Comparison of ENCODE assay signal across 20 cellular contexts in the genomic region with DNA sequence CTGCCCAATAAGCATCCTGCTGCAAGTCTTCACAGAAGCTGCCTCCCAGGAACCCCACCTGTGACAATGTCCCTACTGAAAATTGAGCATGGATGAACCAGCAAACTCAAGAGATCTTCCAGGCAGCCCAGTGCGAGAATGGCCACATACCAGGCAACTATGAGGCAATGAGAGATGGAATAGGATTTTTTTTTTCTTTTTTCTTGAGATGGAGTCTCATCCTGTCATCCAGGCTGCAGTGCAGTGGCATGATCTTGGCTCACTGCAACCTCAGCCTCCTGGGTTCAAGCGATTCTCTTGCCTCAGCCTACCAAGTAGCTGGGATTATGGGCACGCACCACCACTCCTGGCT.
DNase-seq lines count a peak whose midpoint lies in the region; ATAC-seq, FAIRE-seq and TF ChIP-seq lines count a peak whose summit lies in the region.
"Had no signal": no experiment of that assay in that cellular context is flagged by ENCODE, and none has a peak within 500 bp of the region (broad histone marks: within the 10 kb centered on the region; RNA-seq: fewer than 3 reads in every experiment).

No MANE protein-coding gene starts in this region.

- H3K27me3 Mint-ChIP-seq in neural progenitor cell (ENCODE audit: insufficient read depth, low read depth) = peaks cover 2% of the 10 kb centered on the region
- H3K27me3 Mint-ChIP-seq in activated naive CD4-positive, alpha-beta T cell treated with anti-CD3 and anti-CD28 coated beads, Interleukin-2, amount 10 ng/mL, durations not matched to agents 7 days and 5 days = peaks cover 38% of the 10 kb centered on the region
- peaks cover 1% of the 10 kb centered on the region in 2 donors for H3K27me3 Mint-ChIP-seq in CD4-positive, alpha-beta memory T cell

- H3K9me2 ChIP-seq in GM23248 (ENCODE audit: insufficient read depth) = no peaks in the 10 kb centered on the region

- H3K79me2 ChIP-seq in HepG2 (ENCODE audit: insufficient read depth, low read length) (no peaks in the 10 kb centered on the region), GM23248 (ENCODE audit: insufficient read depth) (no peaks in the 10 kb centered on the region), neural progenitor cell (ENCODE audit: low read depth) (no peaks in the 10 kb centered on the region)

- TF ChIP-seq POLR2A in HepG2 (IDR thresholded peaks at IDR 0.05; ENCODE audit: insufficient read depth in 1 of 2, low read depth in 2 of 2, low read length in 2 of 2) = no peak
- TF ChIP-seq POLR2A in right lobe of liver (IDR thresholded peaks at IDR 0.05) = no peak

- H3K27ac ChIP-seq in HepG2 (ENCODE audit: extremely low read length, insufficient read depth, low read length) (no peak overlapping the region), right lobe of liver (no peak overlapping the region), GM23248 (no peak overlapping the region), neural progenitor cell (no peak overlapping the region), tibial artery (no peak overlapping the region)
- H3K27ac ChIP-seq in CD4-positive, alpha-beta memory T cell (ENCODE audit: low read depth, low read length) = no peak overlapping the region
- H3K27ac ChIP-seq: A549 had no signal

- in situ Hi-C loops in HepG2 (cut with HindIII; ENCODE audit: extremely low pct_ligation_motif_present, low pct_unique_long_range_greater_than_20kb) (no loop called here), GM23248 (cut with MboI) (loop anchor here (25.0 kb wide), 1 partner anchor 724 kb away; no protein-coding TSS in a partner anchor)

- no peak overlapping the region for H3K4me3 ChIP-seq in HepG2 (replicated peaks in 1 of 3; ENCODE audit: insufficient read depth in 1 of 3, low read depth in 2 of 3, low read length in 3 of 3)
- H3K4me3 ChIP-seq in right lobe of liver = no peak overlapping the region
- no peak overlapping the region for H3K4me3 ChIP-seq in GM23248
- H3K4me3 ChIP-seq in neural progenitor cell = no peak overlapping the region
- no peak overlapping the region for H3K4me3 ChIP-seq in tibial artery
- no peak overlapping the region for H3K4me3 ChIP-seq in CD4-positive, alpha-beta memory T cell (ENCODE audit: low read length in 2 of 2)
- H3K4me3 ChIP-seq: A549, GM23338 had no signal

- 10% methylated on average over 3 of the region's 3 CpGs for WGBS in HepG2 (ENCODE audit: low lambda C conversion rate)
- WGBS in right lobe of liver (ENCODE audit: insufficient coverage, low coverage, low lambda C conversion rate, missing lambda C conversion rate) = 33% methylated on average over 1 of the region's 3 CpGs
- 71 to 75% methylated on average over 3 of the region's 3 CpGs for WGBS in GM23248 (ENCODE audit: low coverage in 1 of 2, low lambda C conversion rate in 2 of 2, missing lambda C conversion rate in 2 of 2), 2 experiments

- H3K4me3 Mint-ChIP-seq in neural progenitor cell = no peak overlapping the region
- no peak overlapping the region for H3K4me3 Mint-ChIP-seq in activated naive CD4-positive, alpha-beta T cell treated with anti-CD3 and anti-CD28 coated beads, Interleukin-2, amount 10 ng/mL, durations not matched to agents 7 days and 5 days
- no peak overlapping the region for H3K4me3 Mint-ChIP-seq in CD4-positive, alpha-beta memory T cell
- H3K4me3 Mint-ChIP-seq: CD8-positive, alpha-beta T cell; GM23338; H9 had no signal

- TF ChIP-seq RAD21 in HepG2 (CRISPR knock-in tag; IDR thresholded peaks at IDR 0.05) = no peak

- H3K4me1 Mint-ChIP-seq in neural progenitor cell = peaks cover 11% of the 10 kb centered on the region
- peaks cover 10% of the 10 kb centered on the region for H3K4me1 Mint-ChIP-seq in activated naive CD4-positive, alpha-beta T cell treated with anti-CD3 and anti-CD28 coated beads, Interleukin-2, amount 10 ng/mL, durations not matched to agents 7 days and 5 days
- H3K4me1 Mint-ChIP-seq in CD4-positive, alpha-beta memory T cell = peaks cover 0 to 3% (median 0%) of the 10 kb centered on the region in 4 donors
- H3K4me1 Mint-ChIP-seq: GM23338, H9 had no signal

- H3K4me1 ChIP-seq in HepG2 (ENCODE audit: insufficient read depth, low read length) (no peaks in the 10 kb centered on the region), right lobe of liver (no peaks in the 10 kb centered on the region), GM23248 (ENCODE audit: insufficient read depth) (peaks cover 20% of the 10 kb centered on the region), neural progenitor cell (no peaks in the 10 kb centered on the region), tibial artery (peaks cover 0 to 15% (median 10%) of the 10 kb centered on the region in 4 donors)
- H3K4me1 ChIP-seq in CD4-positive, alpha-beta memory T cell (ENCODE audit: insufficient read depth, low read length) = peaks cover 3% of the 10 kb centered on the region
- H3K4me1 ChIP-seq: Caco-2 had no signal

- peaks cover 0 to 20% of the 10 kb centered on the region in 2 experiments; a peak in 3 of 5 replicates for H3K27me3 ChIP-seq in HepG2 (ENCODE audit: control insufficient read depth in 1 of 2, insufficient read depth in 2 of 2, low read length in 2 of 2)
- no peaks in the 10 kb centered on the region for H3K27me3 ChIP-seq in right lobe of liver
- no peaks in the 10 kb centered on the region for H3K27me3 ChIP-seq in GM23248 (replicated peaks; ENCODE audit: insufficient read depth)
- no peaks in the 10 kb centered on the region for H3K27me3 ChIP-seq in neural progenitor cell
- H3K27me3 ChIP-seq in tibial artery = no peaks in the 10 kb centered on the region
- H3K27me3 ChIP-seq in CD4-positive, alpha-beta memory T cell (ENCODE audit: insufficient read depth, low read length) = no peaks in the 10 kb centered on the region

- intact Hi-C loops in HepG2 (cut with micrococcal nuclease; ENCODE audit: unreplicated experiment) = no loop called here
- intact Hi-C loops in right lobe of liver (cut with DNase I) = no loop called here
- intact Hi-C loops in tibial artery (cut with DNase I; ENCODE audit: low total_unique reads) = loop anchor here (2.0 kb wide), 1 partner anchor 350 kb away; no protein-coding TSS in a partner anchor
- intact Hi-C loops in CD4-positive, alpha-beta memory T cell (cut with micrococcal nuclease) = no loop called here

- DNase-seq in HepG2 (ENCODE audit: low spot score) = no peak
- no peak for DNase-seq in right lobe of liver
- DNase-seq in GM23248 = peak; percentile 36
- DNase-seq in neural progenitor cell (ENCODE audit: low spot score) = no peak
- no peak for DNase-seq in activated naive CD4-positive, alpha-beta T cell treated with anti-CD3 and anti-CD28 coated beads, Interleukin-2, amount 10 ng/mL, durations not matched to agents 7 days and 5 days
- no peak for DNase-seq in tibial artery
- DNase-seq in CD4-positive, alpha-beta memory T cell = no peak
- DNase-seq: 8988T; ACHN; C1 segment of cervical spinal cord; Caco-2; CD8-positive, alpha-beta T cell; DMS153; DND-41; H9 had no signal

- POLR2A ChIA-PET in HepG2 (lab: Yijun Ruan, JAX) = no interaction called here
- POLR2A ChIA-PET in CD4-positive, alpha-beta memory T cell (lab: Charles Lee; ENCODE audit: partially characterized antibody) = no interaction called here

- no peak for FAIRE-seq in HepG2 (lab: Jason Lieb, UNC)
- FAIRE-seq: A549, G401.6, GM12892, GM19239 had no signal

- TF ChIP-seq CTCF in HepG2 (CRISPR knock-in tag; IDR thresholded peaks at IDR 0.05) = no peak
- TF ChIP-seq CTCF in right lobe of liver (IDR thresholded peaks at IDR 0.05) = no peak
- TF ChIP-seq CTCF in neural progenitor cell (IDR thresholded peaks at IDR 0.05) = no peak
- no peak for TF ChIP-seq CTCF in tibial artery (IDR thresholded peaks at IDR 0.05)

- H3K9me3 Mint-ChIP-seq in neural progenitor cell = no peaks in the 10 kb centered on the region
- H3K9me3 Mint-ChIP-seq in activated naive CD4-positive, alpha-beta T cell treated with anti-CD3 and anti-CD28 coated beads, Interleukin-2, amount 10 ng/mL, durations not matched to agents 7 days and 5 days = no peaks in the 10 kb centered on the region
- no peaks in the 10 kb centered on the region for H3K9me3 Mint-ChIP-seq in CD4-positive, alpha-beta memory T cell
- H3K9me3 Mint-ChIP-seq: CD8-positive, alpha-beta T cell; GM23338; H9 had no signal

- H3K36me3 ChIP-seq in HepG2 (replicated peaks in 1 of 2; ENCODE audit: control insufficient read depth in 1 of 2, insufficient read depth in 2 of 2, low read length in 2 of 2) = no peaks in the 10 kb centered on the region
- no peaks in the 10 kb centered on the region for H3K36me3 ChIP-seq in right lobe of liver
- no peaks in the 10 kb centered on the region for H3K36me3 ChIP-seq in GM23248 (ENCODE audit: low read depth)
- H3K36me3 ChIP-seq in neural progenitor cell = no peaks in the 10 kb centered on the region
- H3K36me3 ChIP-seq in tibial artery = no peaks in the 10 kb centered on the region
- H3K36me3 ChIP-seq in CD4-positive, alpha-beta memory T cell (ENCODE audit: insufficient read depth, low read length) = no peaks in the 10 kb centered on the region

- TF ChIP-seq EP300 in HepG2 (IDR thresholded peaks at IDR 0.05; ENCODE audit: low read depth in 2 of 2, low read length in 2 of 2) = no peak
- no peak for TF ChIP-seq EP300 in HepG2 (CRISPR knock-in tag; IDR thresholded peaks at IDR 0.05; ENCODE audit: borderline replicate concordance)

- H3K27ac Mint-ChIP-seq in neural progenitor cell = peak overlapping the region; percentile 70
- H3K27ac Mint-ChIP-seq in activated naive CD4-positive, alpha-beta T cell treated with anti-CD3 and anti-CD28 coated beads, Interleukin-2, amount 10 ng/mL, durations not matched to agents 7 days and 5 days = no peak overlapping the region
- no peak overlapping the region for H3K27ac Mint-ChIP-seq in CD4-positive, alpha-beta memory T cell
- H3K27ac Mint-ChIP-seq: CD8-positive, alpha-beta T cell; GM23338; H9 had no signal

- CTCF ChIA-PET in HepG2 (lab: Yijun Ruan, JAX; ENCODE audit: low intra/inter-chr PET ratio, low total read pairs) = no interaction called here
- CTCF ChIA-PET in activated naive CD4-positive, alpha-beta T cell treated with anti-CD3 and anti-CD28 coated beads, Interleukin-2, amount 10 ng/mL, durations not matched to agents 7 days and 5 days (lab: Charles Lee) = interaction anchor here (6.7 to 10.8 kb wide), 2 partner anchors 343 to 349 kb away, joined by 54 to 200 read pairs; no protein-coding TSS in a partner anchor
- CTCF ChIA-PET in CD4-positive, alpha-beta memory T cell (lab: Charles Lee; ENCODE audit: partially characterized antibody) = interaction anchor here (1.2 to 12.4 kb wide), 3 partner anchors 10 to 349 kb away, joined by 3 to 306 read pairs (median 49); no protein-coding TSS in a partner anchor

- H3K9me3 ChIP-seq in HepG2 (ENCODE audit: low read length) (no peaks in the 10 kb centered on the region), right lobe of liver (no peaks in the 10 kb centered on the region), GM23248 (ENCODE audit: low read depth) (no peaks in the 10 kb centered on the region), neural progenitor cell (ENCODE audit: low read depth) (no peaks in the 10 kb centered on the region), tibial artery (no peaks in the 10 kb centered on the region)
- H3K9me3 ChIP-seq in CD4-positive, alpha-beta memory T cell (ENCODE audit: control insufficient read depth in 1 of 2, low read length in 2 of 2) = no peaks in the 10 kb centered on the region
- H3K9me3 ChIP-seq: A549, Caco-2 had no signal

- H3F3A ChIP-seq in GM23248 (ENCODE audit: insufficient read depth) (peaks cover 8% of the 10 kb centered on the region), neural progenitor cell (ENCODE audit: low read depth) (no peaks in the 10 kb centered on the region)

- no peak overlapping the region for H2AFZ ChIP-seq in HepG2 (ENCODE audit: low read length)
- no peak overlapping the region for H2AFZ ChIP-seq in GM23248
- no peak overlapping the region for H2AFZ ChIP-seq in neural progenitor cell (replicated peaks)

- H3K9ac ChIP-seq in HepG2 (ENCODE audit: insufficient read depth, low read depth, low read length) (no peak overlapping the region), GM23248 (no peak overlapping the region), neural progenitor cell (no peak overlapping the region)

- ATAC-seq in HepG2 = no peak
- ATAC-seq in right lobe of liver = no peak
- ATAC-seq: A549; CD8-positive, alpha-beta T cell; GM23338 had no signal

- no peak overlapping the region for H3K4me2 ChIP-seq in HepG2 (ENCODE audit: low read depth, low read length)
- no peak overlapping the region for H3K4me2 ChIP-seq in GM23248 (ENCODE audit: unreplicated experiment)
- no peak overlapping the region for H3K4me2 ChIP-seq in neural progenitor cell
- H3K4me2 ChIP-seq: A549, GM23338 had no signal

- H4K20me1 ChIP-seq in HepG2 (ENCODE audit: insufficient read depth, low read length) = no peaks in the 10 kb centered on the region
- no peaks in the 10 kb centered on the region for H4K20me1 ChIP-seq in GM23248 (ENCODE audit: insufficient read depth)
- no peaks in the 10 kb centered on the region for H4K20me1 ChIP-seq in neural progenitor cell (ENCODE audit: low read depth)

- BruUV-seq in HepG2 (replicated peaks; lab: Mats Ljungman, UMichigan) = no TSS peak

- H3K36me3 Mint-ChIP-seq in neural progenitor cell = no peaks in the 10 kb centered on the region
- H3K36me3 Mint-ChIP-seq in activated naive CD4-positive, alpha-beta T cell treated with anti-CD3 and anti-CD28 coated beads, Interleukin-2, amount 10 ng/mL, durations not matched to agents 7 days and 5 days = no peaks in the 10 kb centered on the region
- H3K36me3 Mint-ChIP-seq in CD4-positive, alpha-beta memory T cell = no peaks in the 10 kb centered on the region
- H3K36me3 Mint-ChIP-seq: CD8-positive, alpha-beta T cell had no signal
